In the genomic region with DNA sequence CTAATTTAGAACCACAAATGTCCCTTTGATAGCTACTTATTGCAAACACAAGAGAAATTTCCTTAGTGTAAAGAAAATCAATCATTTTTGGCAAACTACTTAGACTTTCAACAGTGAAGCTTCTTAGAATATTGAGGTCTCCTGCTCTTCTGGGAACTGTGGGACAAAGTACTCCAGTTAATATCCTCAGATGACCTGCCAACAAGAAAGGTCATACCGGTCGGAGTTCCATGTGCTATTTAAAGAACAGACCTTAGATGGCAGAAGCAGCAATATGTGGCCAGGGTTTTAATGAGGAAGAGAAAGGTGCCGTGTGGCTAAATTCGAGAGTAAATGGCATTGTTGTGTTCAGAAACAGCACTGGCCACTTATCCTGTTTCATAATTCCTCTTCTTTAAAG, we compare ENCODE assay signal across 14 cellular contexts.
A peak's percentile ranks its signal among the peaks of the same experiment; 100 is the strongest.
DNase-seq lines count a peak whose midpoint lies in the region; ATAC-seq and TF ChIP-seq lines count a peak whose summit lies in the region.
"Had no signal": no experiment of that assay in that cellular context is flagged by ENCODE, and none has a peak within 500 bp of the region (broad histone marks: within the 10 kb centered on the region; RNA-seq: fewer than 3 reads in every experiment).

No MANE protein-coding gene starts in this region.

- no peak overlapping the region for H3K4me3 ChIP-seq in right atrium auricular region
- no peak overlapping the region for H3K4me3 ChIP-seq in SU-DHL-6 (ENCODE audit: insufficient read depth, low read length, poor library complexity, severe bottlenecking)
- H3K4me3 ChIP-seq in cardiac muscle cell, result no peak overlapping the region
- H3K4me3 ChIP-seq: adrenal gland, coronary artery, stomach had no signal

- H3K4me1 ChIP-seq in right atrium auricular region (peaks cover 0 to 22% of the 10 kb centered on the region in 2 donors), cardiac muscle cell (ENCODE audit: low read depth) (peaks cover 14% of the 10 kb centered on the region)

- H3K79me2 ChIP-seq in SU-DHL-6 (ENCODE audit: insufficient read depth, low read length), result no peaks in the 10 kb centered on the region

- H3K27ac ChIP-seq in right atrium auricular region, result no peak overlapping the region
- H3K27ac ChIP-seq in SU-DHL-6 (ENCODE audit: low read depth, low read length), result peak overlapping the region; percentile 78
- H3K27ac ChIP-seq in cardiac muscle cell, result peak overlapping the region; percentile 68
- H3K27ac ChIP-seq in RWPE1, result no peak overlapping the region
- H3K27ac ChIP-seq: adrenal gland, coronary artery, stomach had no signal

- H3K27me3 ChIP-seq in right atrium auricular region (no peaks in the 10 kb centered on the region), SU-DHL-6 (ENCODE audit: low read length) (no peaks in the 10 kb centered on the region), cardiac muscle cell (no peaks in the 10 kb centered on the region)
- H3K27me3 ChIP-seq: adrenal gland, stomach had no signal

- TF ChIP-seq CTCF in right atrium auricular region (IDR thresholded peaks at IDR 0.05), result no peak
- TF ChIP-seq CTCF in SU-DHL-6 (IDR thresholded peaks at IDR 0.05; ENCODE audit: insufficient read depth, low read length, poor library complexity, severe bottlenecking), result no peak
- no peak for TF ChIP-seq CTCF in cardiac muscle cell (IDR thresholded peaks at IDR 0.05; ENCODE audit: low read depth, low read length)
- no peak for TF ChIP-seq CTCF in RWPE1 (conservative IDR thresholded peaks at IDR 0.05; ENCODE audit: low read depth)
- TF ChIP-seq CTCF in GM10248 (IDR thresholded peaks at IDR 0.05; ENCODE audit: control extremely low read depth, extremely low read depth, low read depth, missing control alignments), result no peak

- H2AFZ ChIP-seq in SU-DHL-6 (ENCODE audit: low read depth, low read length, severe bottlenecking), result no peak overlapping the region

- POLR2A ChIA-PET in RWPE1 (lab: Yijun Ruan, JAX; ENCODE audit: low non-redundant PET), result no interaction called here
- POLR2A ChIA-PET in GM10248 (lab: Yijun Ruan, JAX), result no interaction called here

- CTCF ChIA-PET in RWPE1 (lab: Yijun Ruan, JAX), result no interaction called here
- CTCF ChIA-PET in GM10248 (lab: Yijun Ruan, JAX), result interaction anchor here (1.2 to 3.5 kb wide), 2 partner anchors 13 to 25 kb away, joined by 3 to 13 read pairs; no protein-coding TSS in a partner anchor

- H3K9me2 ChIP-seq in SU-DHL-6 (replicated peaks; ENCODE audit: insufficient read depth, low read length), result no peaks in the 10 kb centered on the region

- peak; percentile 85 for ATAC-seq in Right ventricle myocardium superior (ENCODE audit: poor library complexity)
- no peak for ATAC-seq in HG03342 (IDR thresholded peaks at IDR 0.05; ENCODE audit: unreplicated experiment)

- no peak overlapping the region for H3K9ac ChIP-seq in SU-DHL-6 (ENCODE audit: low read length)

- no peaks in the 10 kb centered on the region for H4K20me1 ChIP-seq in SU-DHL-6 (ENCODE audit: low read depth, low read length)

- H3F3A ChIP-seq in SU-DHL-6 (ENCODE audit: insufficient read depth), result peaks cover 12% of the 10 kb centered on the region

- H3K9me3 ChIP-seq in right atrium auricular region, result no peaks in the 10 kb centered on the region
- H3K9me3 ChIP-seq in SU-DHL-6 (ENCODE audit: insufficient read depth, low read length), result no peaks in the 10 kb centered on the region
- H3K9me3 ChIP-seq in cardiac muscle cell (ENCODE audit: low read depth), result no peaks in the 10 kb centered on the region
- H3K9me3 ChIP-seq: adrenal gland, stomach had no signal

- DNase-seq in Right ventricle myocardium superior (no peak), right atrium auricular region (ENCODE audit: low spot score) (no peak), cardiac muscle cell (ENCODE audit: low read depth in 1 of 2, low spot score in 1 of 2) (peak in 1 of 2 donors; percentile 61), RWPE1 (ENCODE audit: low spot score) (no peak), GM10248 (ENCODE audit: extremely low spot score) (no peak), NCI-H510A treated with DMSO at 0.1 percent for 48 hours (lab: John Stamatoyannopoulos, UW) (no peak)
- DNase-seq: adrenal gland; AML-193; NCI-H748 treated with DMSO at 0.1 percent for 48 hours; stimulated activated CD4-positive, alpha-beta T cell treated with anti-CD3 and anti-CD28 coated beads, Interleukin-4, amount 100 ng/mL, for 24 hours; stomach had no signal

- intact Hi-C loops in Right ventricle myocardium superior (cut with DNase I), result no loop called here

- peak overlapping the region; percentile 52 for H3K4me2 ChIP-seq in SU-DHL-6 (ENCODE audit: low read depth, low read length, poor library complexity, severe bottlenecking)

- H3K36me3 ChIP-seq in right atrium auricular region (no peaks in the 10 kb centered on the region), SU-DHL-6 (ENCODE audit: low read length) (no peaks in the 10 kb centered on the region), cardiac muscle cell (no peaks in the 10 kb centered on the region)
- H3K36me3 ChIP-seq: adrenal gland, stomach had no signal

Comparison
In these comparisons a context has a peak if more than half of its experiments do, and no peak if none do; other contexts are left out.
1. H3K27ac ChIP-seq: peak in SU-DHL-6 (single experiment) and cardiac muscle cell (single experiment); none in right atrium auricular region (0 of 2) and RWPE1 (single experiment).